20 cellular contexts compared by ENCODE assay signal in the genomic region with DNA sequence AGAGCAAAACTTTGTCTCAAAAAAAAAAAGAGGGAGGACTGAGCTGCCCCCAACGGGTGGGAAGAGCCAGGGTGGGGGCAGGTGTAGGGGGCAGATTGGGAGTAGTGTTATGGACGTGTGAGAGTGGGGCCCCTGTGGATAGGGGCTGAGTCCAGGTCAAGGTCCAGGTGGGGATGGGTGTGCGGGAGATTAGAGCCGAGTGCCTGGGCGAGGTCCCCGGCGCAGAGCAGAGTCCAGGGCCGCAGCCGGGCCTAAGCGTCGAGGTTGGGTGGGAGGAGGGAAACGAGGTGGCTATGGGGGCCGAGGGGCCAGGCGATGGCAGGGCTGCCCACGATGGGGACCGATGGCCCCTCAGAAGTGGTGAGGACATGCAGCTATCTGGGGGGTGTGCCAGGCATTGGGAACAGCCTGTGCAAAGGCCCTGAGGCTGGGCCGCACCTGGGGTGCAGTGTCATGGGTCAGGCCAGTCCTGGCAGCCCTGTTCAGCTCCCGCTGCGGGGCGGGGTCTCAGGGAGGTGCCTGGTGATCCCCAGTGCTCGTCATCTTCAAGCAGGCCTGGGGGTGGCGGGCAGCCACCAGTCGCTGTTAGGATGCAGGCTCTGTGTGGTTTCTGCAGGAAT. TPM values are rescaled to one million over a fixed set of nuclear protein-coding genes. Genes with fewer than 3 reads are reported as not detected.
DNase-seq lines count a peak whose midpoint lies in the region; ATAC-seq and TF ChIP-seq lines count a peak whose summit lies in the region.
"Had no signal": no experiment of that assay in that cellular context is flagged by ENCODE, and none has a peak within 500 bp of the region (broad histone marks: within the 10 kb centered on the region; RNA-seq: fewer than 3 reads in every experiment).

No MANE protein-coding gene starts in this region.

- TF ChIP-seq CTCF in hepatocyte (IDR thresholded peaks at IDR 0.05; ENCODE audit: poor library complexity): no peak

- WGBS in hepatocyte (ENCODE audit: low lambda C conversion rate, missing lambda C conversion rate): 69% methylated on average over 19 of the region's 23 CpGs
- WGBS in aorta, 2 donors: 91% methylated on average over 23 of the region's 23 CpGs

- peak overlapping the region; percentile 34 for H3K4me2 ChIP-seq in hepatocyte
- H3K4me2 ChIP-seq: BLaER1 had no signal

- H3K9me2 ChIP-seq in hepatocyte (replicated peaks; ENCODE audit: insufficient read depth): no peaks in the 10 kb centered on the region

- H3K27ac ChIP-seq in hepatocyte (peak overlapping the region; percentile 89), mucosa of rectum (ENCODE audit: low read depth in 2 of 2, low read length in 2 of 2) (peak overlapping the region; percentile 81 to 87), aorta (ENCODE audit: low read depth in 1 of 2, low read length in 2 of 2) (no peak overlapping the region)
- H3K27ac ChIP-seq: BLaER1, GM23248, SJSA1 had no signal

- no peak for DNase-seq in NT2/D1 (ENCODE audit: low read depth, low spot score)
- peak; percentile 83 for DNase-seq in hepatocyte (ENCODE audit: low spot score)
- DNase-seq in NOMO-1 treated with DMSO at 0.1 percent for 48 hours (lab: John Stamatoyannopoulos, UW; ENCODE audit: unreplicated experiment): no peak
- no peak for DNase-seq in AG20443 (ENCODE audit: low spot score)
- no peak for DNase-seq in aorta
- DNase-seq in NCI-H748 (lab: John Stamatoyannopoulos, UW; ENCODE audit: unreplicated experiment): no peak
- DNase-seq: NCI-H1417 treated with DMSO at 0.1 percent for 48 hours, NCI-H187, NCI-H446 treated with DMSO at 0.1 percent for 48 hours, NCI-H748 treated with DMSO at 0.1 percent for 48 hours had no signal

- no peak overlapping the region for H2AFZ ChIP-seq in hepatocyte
- H2AFZ ChIP-seq: GM23248 had no signal

- intact Hi-C loops in aorta (cut with DNase I): no loop called here

- no peaks in the 10 kb centered on the region for H4K20me1 ChIP-seq in hepatocyte (ENCODE audit: insufficient read depth, poor library complexity, severe bottlenecking)

- H3K4me3 ChIP-seq in NT2/D1 (ENCODE audit: insufficient read length, low read depth): no peak overlapping the region
- no peak overlapping the region for H3K4me3 ChIP-seq in hepatocyte
- peak overlapping the region in 1 of 2 donors; percentile 13 for H3K4me3 ChIP-seq in mucosa of rectum (ENCODE audit: low read length in 2 of 2)
- H3K4me3 ChIP-seq in aorta (ENCODE audit: low read length in 2 of 2): no peak overlapping the region
- H3K4me3 ChIP-seq: BLaER1, GM12878, GM23248, HAP-1, SJSA1 had no signal

- ATAC-seq in aorta (ENCODE audit: low FRiP score): no peak

- H3K9ac ChIP-seq in NT2/D1 (ENCODE audit: insufficient read length, low read depth): peak overlapping the region; percentile 8
- peak overlapping the region in 1 of 2 donors; percentile 48 for H3K9ac ChIP-seq in mucosa of rectum (ENCODE audit: low read depth in 1 of 2, low read length in 2 of 2)
- H3K9ac ChIP-seq: BLaER1, GM23248 had no signal

- H3K27me3 ChIP-seq in NT2/D1 (ENCODE audit: insufficient read depth, insufficient read length) (no peaks in the 10 kb centered on the region), hepatocyte (no peaks in the 10 kb centered on the region), mucosa of rectum (ENCODE audit: control insufficient read depth in 2 of 2, insufficient read depth in 2 of 2, low read length in 2 of 2) (no peaks in the 10 kb centered on the region), aorta (ENCODE audit: control insufficient read depth in 1 of 2, insufficient read depth in 2 of 2, low read length in 1 of 2) (no peaks in the 10 kb centered on the region)
- H3K27me3 ChIP-seq: BLaER1, SJSA1 had no signal

- no peaks in the 10 kb centered on the region for H3K79me2 ChIP-seq in hepatocyte

- H3K4me1 ChIP-seq in NT2/D1 (ENCODE audit: insufficient read depth, insufficient read length) (peaks cover 10% of the 10 kb centered on the region), hepatocyte (ENCODE audit: insufficient read depth) (peaks cover 11% of the 10 kb centered on the region), mucosa of rectum (ENCODE audit: control insufficient read depth in 2 of 2, insufficient read depth in 2 of 2, low read length in 2 of 2) (peaks cover 25 to 35% of the 10 kb centered on the region in 2 donors), aorta (ENCODE audit: control insufficient read depth in 1 of 2, insufficient read depth in 2 of 2, low read length in 2 of 2) (no peaks in the 10 kb centered on the region)
- H3K4me1 ChIP-seq: HAP-1 had no signal

- H3K36me3 ChIP-seq in NT2/D1 (ENCODE audit: insufficient read depth, insufficient read length, low read length): peaks cover 23% of the 10 kb centered on the region
- H3K36me3 ChIP-seq in hepatocyte (replicated peaks; ENCODE audit: insufficient read depth, low read depth): no peaks in the 10 kb centered on the region
- no peaks in the 10 kb centered on the region for H3K36me3 ChIP-seq in mucosa of rectum (ENCODE audit: control insufficient read depth in 2 of 2, insufficient read depth in 2 of 2, low read length in 2 of 2)
- no peaks in the 10 kb centered on the region for H3K36me3 ChIP-seq in aorta (ENCODE audit: control insufficient read depth in 1 of 2, insufficient read depth in 2 of 2, low read length in 1 of 2)
- H3K36me3 ChIP-seq: SJSA1 had no signal

- H3K9me3 ChIP-seq in NT2/D1 (ENCODE audit: insufficient read depth, low read length) (no peaks in the 10 kb centered on the region), hepatocyte (ENCODE audit: low read depth) (no peaks in the 10 kb centered on the region), mucosa of rectum (ENCODE audit: control insufficient read depth in 2 of 2, low read length in 2 of 2) (no peaks in the 10 kb centered on the region), aorta (ENCODE audit: control insufficient read depth, low read length) (no peaks in the 10 kb centered on the region)

RNA-seq across cellular contexts. Expression of a gene that starts 12.3 kb away (rescaled TPM):
- total RNA-seq in hepatocyte: 35.7 and 43.7 TPM in 2 replicates
- polyA plus RNA-seq in hepatocyte: 38.4 and 50.9 TPM in 2 replicates
- under 1 TPM in 1 of 2 donors, not detected in 1; 0.12 TPM for total RNA-seq in aorta
- polyA plus RNA-seq in aorta: 10 to 100 TPM in 1 of 2 donors, 1 to 10 TPM in 1; 1.0 to 53.3 TPM
- total RNA-seq: CD4-positive, alpha-beta T cell; GM12878; GM23248 had no signal
- polyA plus RNA-seq: GM12878, GM23248, IgD-negative memory B cell had no signal

RNA-seq across cellular contexts. Expression of a gene that starts 29.9 kb away (rescaled TPM):
- total RNA-seq in hepatocyte: 27.2 and 34.9 TPM in 2 replicates
- 22.1 and 23.0 TPM in 2 replicates for polyA plus RNA-seq in hepatocyte
- 10 to 100 TPM; 27.5 to 75.1 TPM for total RNA-seq in aorta
- 1 to 10 TPM in 1 of 2 donors, under 1 TPM in 1; 0.59 to 2.5 TPM for polyA plus RNA-seq in aorta
- total RNA-seq: CD4-positive, alpha-beta T cell; HT1080; SJSA1 had no signal
- polyA plus RNA-seq: IgD-negative memory B cell had no signal

RNA-seq across cellular contexts. Expression of a gene that starts 43.4 kb away (rescaled TPM):
- total RNA-seq in hepatocyte (0.16 and 2.4 TPM in 2 replicates), aorta (not detected)
- polyA plus RNA-seq in hepatocyte (1.2 TPM in 1 of 2 replicates, not detected in the other), aorta (not detected)
- total RNA-seq: CD4-positive, alpha-beta T cell; GM12878; GM23248; HT1080; MCF 10A; SJSA1 had no signal
- polyA plus RNA-seq: GM12878, GM23248, IgD-negative memory B cell had no signal

RNA-seq across cellular contexts. Expression of a gene that starts 58.6 kb away (rescaled TPM):
- total RNA-seq in hepatocyte: 144 and 178 TPM in 2 replicates
- polyA plus RNA-seq in hepatocyte: 204 and 219 TPM in 2 replicates
- 100 to 1,000 TPM; 192 to 218 TPM for total RNA-seq in aorta
- polyA plus RNA-seq in aorta: 10 to 100 TPM; 46.7 to 90.4 TPM

Comparison
In these comparisons a context has a peak if more than half of its experiments do, and no peak if none do; other contexts are left out.
1. H3K27ac ChIP-seq: peak in hepatocyte (single experiment) and mucosa of rectum (2 of 2); none in aorta (0 of 2).
2. RNA of a gene that starts 12.3 kb away (total RNA-seq): 35.7 to 43.7 TPM in hepatocyte; 0.12 TPM in aorta; every median in the first group is over 10 times any median in the second.